20 cellular contexts compared by ENCODE assay signal in genomic region chr2:142599504-142599903, GRCh38.
DNase-seq lines count a peak whose midpoint lies in the region; ATAC-seq, FAIRE-seq and TF ChIP-seq lines count a peak whose summit lies in the region.
"Had no signal": no experiment of that assay in that cellular context is flagged by ENCODE, and none has a peak within 500 bp of the region (broad histone marks: within the 10 kb centered on the region; RNA-seq: fewer than 3 reads in every experiment).

No MANE protein-coding gene starts in this region.

- peak overlapping the region; percentile 44; the same call in 1 of the 2 replicates for H3K23ac ChIP-seq in IMR-90 (ENCODE audit: low read depth, low read length)

- peak overlapping the region; percentile 84 for H2BK120ac ChIP-seq in IMR-90 (ENCODE audit: low read depth, low read length)

- POLR2A ChIA-PET in IMR-90 (lab: Charles Lee; ENCODE audit: unreplicated experiment) (no interaction called here), HepG2 (lab: Yijun Ruan, JAX) (no interaction called here)

- no peak overlapping the region for H3K9ac ChIP-seq in IMR-90 (ENCODE audit: low read depth, low read length)
- no peak overlapping the region for H3K9ac ChIP-seq in HepG2 (ENCODE audit: insufficient read depth, low read depth, low read length)

- H2AK9ac ChIP-seq in IMR-90 (replicated peaks; ENCODE audit: low read depth, low read length, poor library complexity): no peak overlapping the region

- ATAC-seq in IMR-90 (ENCODE audit: low read depth) (no peak), HepG2 (peak; percentile 87), GM21723 (IDR thresholded peaks at IDR 0.05; ENCODE audit: unreplicated experiment) (no peak)

- TF ChIP-seq POLR2A in IMR-90 (IDR thresholded peaks at IDR 0.05; ENCODE audit: low read depth, low read length) (no peak), HepG2 (IDR thresholded peaks at IDR 0.05; ENCODE audit: insufficient read depth in 1 of 2, low read depth in 2 of 2, low read length in 2 of 2) (no peak)

- 0 out of 2 replicates have a peak, but pooled peaks cover 5% of the 10 kb centered on the region for H3K9me1 ChIP-seq in IMR-90 (ENCODE audit: insufficient read depth, low read length)

- no peak overlapping the region for H2AK5ac ChIP-seq in IMR-90 (ENCODE audit: low read depth, low read length)

- H3K27me3 ChIP-seq in IMR-90 (ENCODE audit: control insufficient read depth, insufficient read depth, low read length): no peaks in the 10 kb centered on the region
- H3K27me3 ChIP-seq in HepG2 (ENCODE audit: control insufficient read depth in 1 of 2, insufficient read depth in 2 of 2, low read length in 2 of 2): no peaks in the 10 kb centered on the region
- H3K27me3 ChIP-seq: BE2C had no signal

- H3K36me3 ChIP-seq in IMR-90 (ENCODE audit: control insufficient read depth, insufficient read depth, low read length) (no peaks in the 10 kb centered on the region), HepG2 (replicated peaks in 1 of 2; ENCODE audit: control insufficient read depth in 1 of 2, insufficient read depth in 2 of 2, low read length in 2 of 2) (no peaks in the 10 kb centered on the region)
- H3K36me3 ChIP-seq: BE2C had no signal

- TF ChIP-seq CTCF in IMR-90 (conservative IDR thresholded peaks at IDR 0.05; ENCODE audit: low read depth, low read length): no peak
- TF ChIP-seq CTCF in HepG2 (CRISPR knock-in tag; IDR thresholded peaks at IDR 0.05): no peak

- H3K79me1 ChIP-seq in IMR-90 (ENCODE audit: low read depth in 1 of 2, low read length in 2 of 2): no peaks in the 10 kb centered on the region

- CTCF ChIA-PET in IMR-90 (lab: Yijun Ruan, JAX) (no interaction called here), HepG2 (lab: Yijun Ruan, JAX; ENCODE audit: low intra/inter-chr PET ratio, low total read pairs) (no interaction called here)

- H2AFZ ChIP-seq in IMR-90 (replicated peaks; ENCODE audit: low read length, poor library complexity) (no peak overlapping the region), HepG2 (ENCODE audit: low read length) (no peak overlapping the region)

- TF ChIP-seq RAD21 in IMR-90 (IDR thresholded peaks at IDR 0.05; ENCODE audit: low read length): no peak
- TF ChIP-seq RAD21 in HepG2 (CRISPR knock-in tag; IDR thresholded peaks at IDR 0.05): no peak

- H4K91ac ChIP-seq in IMR-90 (ENCODE audit: insufficient read depth, low read depth, low read length): peak overlapping the region; percentile 22; the same call in 1 of the 2 replicates

- H3K56ac ChIP-seq in IMR-90 (ENCODE audit: extremely low read depth, insufficient read depth, low read length): no peak overlapping the region

- dilution Hi-C loops in IMR-90 (cut with HindIII; ENCODE audit: low sequenced_read_pairs, unreplicated experiment): no loop called here

- intact Hi-C loops in IMR-90 (cut with micrococcal nuclease): no loop called here
- intact Hi-C loops in HepG2 (cut with micrococcal nuclease; ENCODE audit: unreplicated experiment): no loop called here

- H3K9me3 ChIP-seq in IMR-90 (ENCODE audit: control insufficient read depth, insufficient read depth, low read length) (no peaks in the 10 kb centered on the region; the same call in 1 of the 2 replicates), HepG2 (ENCODE audit: low read length) (no peaks in the 10 kb centered on the region)
- H3K9me3 ChIP-seq: BE2C, Caco-2 had no signal

- no peak overlapping the region for H4K5ac ChIP-seq in IMR-90 (ENCODE audit: low read depth, low read length)

- H4K20me1 ChIP-seq in IMR-90 (ENCODE audit: insufficient read depth, low read length) (no peaks in the 10 kb centered on the region), HepG2 (ENCODE audit: insufficient read depth, low read length) (no peaks in the 10 kb centered on the region)

- no peak overlapping the region for H4K8ac ChIP-seq in IMR-90 (ENCODE audit: low read depth in 2 of 2, low read length in 2 of 2)

- peak; percentile 0 for DNase-seq in DMS53 treated with DMSO at 0.1 percent for 48 hours (lab: John Stamatoyannopoulos, UW; ENCODE audit: unreplicated experiment)
- DNase-seq in IMR-90: no peak
- DNase-seq in HepG2 (ENCODE audit: low spot score): peak; percentile 75
- DNase-seq in dedifferentiated amniotic fluid mesenchymal stem cell (ENCODE audit: extremely low spot score): no peak
- DNase-seq in COLO829 (ENCODE audit: low spot score): no peak
- DNase-seq: ACHN; BE2C; C1 segment of cervical spinal cord; Caco-2; CD4-positive, CD25-positive, alpha-beta regulatory T cell; CD8-positive, alpha-beta memory T cell; DMS79 treated with DMSO at 0.1 percent for 48 hours; GOT3; H7; Karpas-422; KBM-7 had no signal

- no peak overlapping the region for H2BK15ac ChIP-seq in IMR-90 (ENCODE audit: low read depth, low read length)

- no peak overlapping the region for H3K4me3 ChIP-seq in IMR-90 (ENCODE audit: insufficient read depth, low read depth, low read length)
- no peak overlapping the region for H3K4me3 ChIP-seq in HepG2 (replicated peaks in 1 of 3; ENCODE audit: insufficient read depth in 1 of 3, low read depth in 2 of 3, low read length in 3 of 3)

- no peak overlapping the region for H3K4me2 ChIP-seq in IMR-90 (ENCODE audit: low read depth, low read length)
- no peak overlapping the region for H3K4me2 ChIP-seq in HepG2 (ENCODE audit: low read depth, low read length)

- H3K18ac ChIP-seq in IMR-90 (ENCODE audit: low read depth, low read length): no peak overlapping the region; the same call in 1 of the 2 replicates

- H2BK20ac ChIP-seq in IMR-90 (ENCODE audit: low read depth, low read length): peak overlapping the region; percentile 76

- H2BK5ac ChIP-seq in IMR-90 (ENCODE audit: low read depth, low read length, poor library complexity, severe bottlenecking): peak overlapping the region; percentile 30

- no peak for TF ChIP-seq EP300 in HepG2 (IDR thresholded peaks at IDR 0.05; ENCODE audit: low read depth in 2 of 2, low read length in 2 of 2)
- no peak for TF ChIP-seq EP300 in HepG2 (CRISPR knock-in tag; IDR thresholded peaks at IDR 0.05; ENCODE audit: borderline replicate concordance)

- H3K4ac ChIP-seq in IMR-90 (ENCODE audit: low read depth, low read length): peak overlapping the region; percentile 22; the same call in 1 of the 2 replicates

- BruUV-seq in IMR-90 (replicated peaks; lab: Mats Ljungman, UMichigan) (no TSS peak), HepG2 (replicated peaks; lab: Mats Ljungman, UMichigan) (no TSS peak)

- no peak overlapping the region for H3K27ac ChIP-seq in IMR-90 (ENCODE audit: insufficient read depth, low read length)
- H3K27ac ChIP-seq in HepG2 (ENCODE audit: extremely low read length, insufficient read depth, low read length): no peak overlapping the region

- H3K14ac ChIP-seq in IMR-90 (replicated peaks; ENCODE audit: low read depth, low read length): no peak overlapping the region

- in situ Hi-C loops in IMR-90 (cut with MboI; ENCODE audit: low sequenced_read_pairs): no loop called here
- in situ Hi-C loops in HepG2 (cut with HindIII; ENCODE audit: extremely low pct_ligation_motif_present, low pct_unique_long_range_greater_than_20kb): no loop called here

- H3K4me1 ChIP-seq in IMR-90 (ENCODE audit: control insufficient read depth, insufficient read depth, low read length) (peaks cover 2% of the 10 kb centered on the region; the same call in 1 of the 2 replicates), HepG2 (ENCODE audit: insufficient read depth, low read length) (peaks cover 10% of the 10 kb centered on the region; the same call in 1 of the 2 replicates)
- H3K4me1 ChIP-seq: BE2C, Caco-2 had no signal

- no peaks in the 10 kb centered on the region for H3K79me2 ChIP-seq in HepG2 (ENCODE audit: insufficient read depth, low read length)

- no peak for FAIRE-seq in HepG2 (lab: Jason Lieb, UNC)
- FAIRE-seq: D721Med, G401.6, GM12891 had no signal

TF ChIP-seq in IMR-90, 13 proteins besides CTCF, POLR2A, EP300 and RAD21 (continues in another document):
- TF ChIP-seq NFE2L2 (IDR thresholded peaks at IDR 0.05; ENCODE audit: low read depth, low read length) (no peak), CHD1 (IDR thresholded peaks at IDR 0.05; ENCODE audit: low read depth, low read length) (no peak), MAZ (IDR thresholded peaks at IDR 0.05; ENCODE audit: borderline replicate concordance, low read depth, low read length) (no peak), FOS (IDR thresholded peaks at IDR 0.05; ENCODE audit: low read depth, low read length) (no peak), MXI1 (IDR thresholded peaks at IDR 0.05; ENCODE audit: borderline replicate concordance, low read depth, low read length) (no peak), RCOR1 (IDR thresholded peaks at IDR 0.05; ENCODE audit: insufficient replicate concordance, low read length) (no peak), SMC3 (IDR thresholded peaks at IDR 0.05; ENCODE audit: low read depth, low read length) (no peak), MAFK (IDR thresholded peaks at IDR 0.05; ENCODE audit: low read depth, low read length) (no peak)
- TF ChIP-seq, protein P1, sequence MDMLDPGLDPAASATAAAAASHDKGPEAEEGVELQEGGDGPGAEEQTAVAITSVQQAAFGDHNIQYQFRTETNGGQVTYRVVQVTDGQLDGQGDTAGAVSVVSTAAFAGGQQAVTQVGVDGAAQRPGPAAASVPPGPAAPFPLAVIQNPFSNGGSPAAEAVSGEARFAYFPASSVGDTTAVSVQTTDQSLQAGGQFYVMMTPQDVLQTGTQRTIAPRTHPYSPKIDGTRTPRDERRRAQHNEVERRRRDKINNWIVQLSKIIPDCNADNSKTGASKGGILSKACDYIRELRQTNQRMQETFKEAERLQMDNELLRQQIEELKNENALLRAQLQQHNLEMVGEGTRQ (IDR thresholded peaks at IDR 0.05; ENCODE audit: low read depth, low read length): no peak

TF ChIP-seq in HepG2, 621 proteins besides CTCF, POLR2A, EP300 and RAD21 (continues in another document):
- TF ChIP-seq NFKBIZ (CRISPR knock-in tag; IDR thresholded peaks at IDR 0.05): no peak
- TF ChIP-seq KLF12 (CRISPR knock-in tag; IDR thresholded peaks at IDR 0.05; ENCODE audit: borderline replicate concordance): no peak
- no peak for TF ChIP-seq SOX13 (IDR thresholded peaks at IDR 0.05)
- peak in 1 of 2 experiments; percentile 45; a peak in 1 of 4 replicates for TF ChIP-seq SOX13 (CRISPR knock-in tag; conservative IDR thresholded peaks at IDR 0.05 in 1 of 2, IDR thresholded peaks at IDR 0.05 in 1 of 2)
- no peak for TF ChIP-seq MLX (CRISPR knock-in tag; IDR thresholded peaks at IDR 0.05)
- TF ChIP-seq ZNF337 (CRISPR knock-in tag; IDR thresholded peaks at IDR 0.05; ENCODE audit: borderline replicate concordance, low read depth): no peak
- TF ChIP-seq SOX6 (IDR thresholded peaks at IDR 0.05): no peak
- TF ChIP-seq SOX6 (CRISPR knock-in tag; IDR thresholded peaks at IDR 0.05): no peak

Comparison
In these comparisons a context has a peak if more than half of its experiments do, and no peak if none do; other contexts are left out.
1. DNase-seq: peak in DMS53 treated with DMSO at 0.1 percent for 48 hours (single experiment) and HepG2 (single experiment); none in IMR-90 (single experiment), dedifferentiated amniotic fluid mesenchymal stem cell (single experiment) and COLO829 (single experiment).